ENCODE assay signal across 9 cellular contexts in the genomic region with DNA sequence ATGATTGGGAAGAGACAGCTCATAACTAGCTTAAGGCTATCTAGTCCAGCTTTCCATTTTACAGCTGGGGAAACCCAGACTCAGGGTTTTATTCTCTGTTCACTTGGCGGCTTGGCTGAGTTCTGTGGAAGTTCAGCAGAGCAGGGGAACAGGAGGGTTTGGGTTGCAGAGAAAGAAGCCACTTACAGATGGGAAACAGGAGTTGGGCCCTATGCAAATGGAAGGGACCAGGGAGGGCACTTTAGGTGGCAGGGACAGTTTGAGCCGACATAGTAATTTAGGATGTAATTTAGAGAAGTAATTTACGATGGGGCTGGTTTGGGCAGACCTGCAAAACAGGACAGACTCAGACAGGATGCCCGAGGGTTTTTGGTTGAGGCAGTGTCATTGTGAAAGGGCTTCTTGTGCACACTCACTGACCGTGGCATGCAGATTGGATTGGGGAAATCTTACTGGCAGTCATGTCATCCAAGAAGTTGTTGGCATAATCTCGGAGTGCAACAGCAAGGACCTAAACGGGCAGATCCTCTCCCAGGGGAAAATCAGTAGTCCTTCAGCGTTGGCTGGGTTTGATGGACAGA. TPM values are rescaled to one million over a fixed set of nuclear protein-coding genes. Genes with fewer than 3 reads are reported as not detected.
DNase-seq lines count a peak whose midpoint lies in the region; ATAC-seq and TF ChIP-seq lines count a peak whose summit lies in the region.
"Had no signal": no experiment of that assay in that cellular context is flagged by ENCODE, and none has a peak within 500 bp of the region (broad histone marks: within the 10 kb centered on the region; RNA-seq: fewer than 3 reads in every experiment).

No MANE protein-coding gene starts in this region.

- H3K4me3 ChIP-seq in GM23248 (no peak overlapping the region), mucosa of rectum (ENCODE audit: low read length in 2 of 2) (no peak overlapping the region)

- ATAC-seq in SK-N-SH treated with all-trans-retinoic acid at 6 μM for 48 hours (no peak), HG03108 (IDR thresholded peaks at IDR 0.05; ENCODE audit: unreplicated experiment) (no peak)

- H3K9me3 ChIP-seq in GM23248 (ENCODE audit: low read depth) (no peaks in the 10 kb centered on the region), mucosa of rectum (ENCODE audit: control insufficient read depth in 2 of 2, low read length in 2 of 2) (no peaks in the 10 kb centered on the region)

- no peaks in the 10 kb centered on the region for H3K9me2 ChIP-seq in GM23248 (ENCODE audit: insufficient read depth)

- H4K20me1 ChIP-seq in GM23248 (ENCODE audit: insufficient read depth): no peaks in the 10 kb centered on the region; the same call in 1 of the 2 replicates

- H3K9ac ChIP-seq in GM23248 (no peak overlapping the region), mucosa of rectum (ENCODE audit: low read depth in 1 of 2, low read length in 2 of 2) (no peak overlapping the region)

- no peak overlapping the region for H2AFZ ChIP-seq in GM23248

- H3K4me1 ChIP-seq in GM23248 (ENCODE audit: insufficient read depth): peaks cover 21% of the 10 kb centered on the region
- H3K4me1 ChIP-seq in mucosa of rectum (ENCODE audit: control insufficient read depth in 2 of 2, insufficient read depth in 2 of 2, low read length in 2 of 2): peaks cover 16 to 17% of the 10 kb centered on the region in 2 donors

- H3F3A ChIP-seq in GM23248 (ENCODE audit: insufficient read depth): peaks cover 5% of the 10 kb centered on the region

- no peaks in the 10 kb centered on the region for H3K27me3 ChIP-seq in GM23248 (replicated peaks; ENCODE audit: insufficient read depth)
- no peaks in the 10 kb centered on the region for H3K27me3 ChIP-seq in mucosa of rectum (ENCODE audit: control insufficient read depth in 2 of 2, insufficient read depth in 2 of 2, low read length in 2 of 2)

- in situ Hi-C loops in GM23248 (cut with MboI): no loop called here

- H3K27ac ChIP-seq in GM23248: no peak overlapping the region
- peak overlapping the region; percentile 84 to 87 for H3K27ac ChIP-seq in mucosa of rectum (ENCODE audit: low read depth in 2 of 2, low read length in 2 of 2)

- no peaks in the 10 kb centered on the region for H3K79me2 ChIP-seq in GM23248 (ENCODE audit: insufficient read depth)

- no peak overlapping the region for H3K4me2 ChIP-seq in GM23248 (ENCODE audit: unreplicated experiment)

- WGBS in GM23248 (ENCODE audit: low coverage in 1 of 2, low lambda C conversion rate in 2 of 2, missing lambda C conversion rate in 2 of 2), 2 experiments: 65 to 75% methylated on average over 8 of the region's 8 CpGs

- no peaks in the 10 kb centered on the region for H3K36me3 ChIP-seq in GM23248 (ENCODE audit: low read depth)
- H3K36me3 ChIP-seq in mucosa of rectum (ENCODE audit: control insufficient read depth in 2 of 2, insufficient read depth in 2 of 2, low read length in 2 of 2): peaks cover 35 to 40% of the 10 kb centered on the region in 2 donors

- DNase-seq in EH (ENCODE audit: low read depth) (peak; percentile 58), GM23248 (peak; percentile 5), NCI-H2171 (lab: John Stamatoyannopoulos, UW) (no peak), SKM-1 (lab: John Stamatoyannopoulos, UW; ENCODE audit: unreplicated experiment) (no peak)
- peak; percentile 61 to 64 for DNase-seq in activated T-cell treated with anti-CD3 and anti-CD28 coated beads, Interleukin-2, amount 50 U/mL, for 48 hours

TF ChIP-seq in SK-N-SH treated with all-trans-retinoic acid at 6 μM for 48 hours, 23 proteins besides CTCF, POLR2A, EP300 and RAD21:
- TF ChIP-seq ARNTL (CRISPR knock-in tag; IDR thresholded peaks at IDR 0.05; ENCODE audit: borderline replicate concordance, low read depth): no peak
- TF ChIP-seq, protein P1, sequence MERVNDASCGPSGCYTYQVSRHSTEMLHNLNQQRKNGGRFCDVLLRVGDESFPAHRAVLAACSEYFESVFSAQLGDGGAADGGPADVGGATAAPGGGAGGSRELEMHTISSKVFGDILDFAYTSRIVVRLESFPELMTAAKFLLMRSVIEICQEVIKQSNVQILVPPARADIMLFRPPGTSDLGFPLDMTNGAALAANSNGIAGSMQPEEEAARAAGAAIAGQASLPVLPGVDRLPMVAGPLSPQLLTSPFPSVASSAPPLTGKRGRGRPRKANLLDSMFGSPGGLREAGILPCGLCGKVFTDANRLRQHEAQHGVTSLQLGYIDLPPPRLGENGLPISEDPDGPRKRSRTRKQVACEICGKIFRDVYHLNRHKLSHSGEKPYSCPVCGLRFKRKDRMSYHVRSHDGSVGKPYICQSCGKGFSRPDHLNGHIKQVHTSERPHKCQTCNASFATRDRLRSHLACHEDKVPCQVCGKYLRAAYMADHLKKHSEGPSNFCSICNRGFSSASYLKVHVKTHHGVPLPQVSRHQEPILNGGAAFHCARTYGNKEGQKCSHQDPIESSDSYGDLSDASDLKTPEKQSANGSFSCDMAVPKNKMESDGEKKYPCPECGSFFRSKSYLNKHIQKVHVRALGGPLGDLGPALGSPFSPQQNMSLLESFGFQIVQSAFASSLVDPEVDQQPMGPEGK (CRISPR knock-in tag; IDR thresholded peaks at IDR 0.05; ENCODE audit: borderline replicate concordance): no peak
- TF ChIP-seq RARB (CRISPR knock-in tag; IDR thresholded peaks at IDR 0.05): no peak
- TF ChIP-seq, protein P2, sequence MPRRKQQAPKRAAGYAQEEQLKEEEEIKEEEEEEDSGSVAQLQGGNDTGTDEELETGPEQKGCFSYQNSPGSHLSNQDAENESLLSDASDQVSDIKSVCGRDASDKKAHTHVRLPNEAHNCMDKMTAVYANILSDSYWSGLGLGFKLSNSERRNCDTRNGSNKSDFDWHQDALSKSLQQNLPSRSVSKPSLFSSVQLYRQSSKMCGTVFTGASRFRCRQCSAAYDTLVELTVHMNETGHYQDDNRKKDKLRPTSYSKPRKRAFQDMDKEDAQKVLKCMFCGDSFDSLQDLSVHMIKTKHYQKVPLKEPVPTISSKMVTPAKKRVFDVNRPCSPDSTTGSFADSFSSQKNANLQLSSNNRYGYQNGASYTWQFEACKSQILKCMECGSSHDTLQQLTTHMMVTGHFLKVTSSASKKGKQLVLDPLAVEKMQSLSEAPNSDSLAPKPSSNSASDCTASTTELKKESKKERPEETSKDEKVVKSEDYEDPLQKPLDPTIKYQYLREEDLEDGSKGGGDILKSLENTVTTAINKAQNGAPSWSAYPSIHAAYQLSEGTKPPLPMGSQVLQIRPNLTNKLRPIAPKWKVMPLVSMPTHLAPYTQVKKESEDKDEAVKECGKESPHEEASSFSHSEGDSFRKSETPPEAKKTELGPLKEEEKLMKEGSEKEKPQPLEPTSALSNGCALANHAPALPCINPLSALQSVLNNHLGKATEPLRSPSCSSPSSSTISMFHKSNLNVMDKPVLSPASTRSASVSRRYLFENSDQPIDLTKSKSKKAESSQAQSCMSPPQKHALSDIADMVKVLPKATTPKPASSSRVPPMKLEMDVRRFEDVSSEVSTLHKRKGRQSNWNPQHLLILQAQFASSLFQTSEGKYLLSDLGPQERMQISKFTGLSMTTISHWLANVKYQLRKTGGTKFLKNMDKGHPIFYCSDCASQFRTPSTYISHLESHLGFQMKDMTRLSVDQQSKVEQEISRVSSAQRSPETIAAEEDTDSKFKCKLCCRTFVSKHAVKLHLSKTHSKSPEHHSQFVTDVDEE (CRISPR knock-in tag; IDR thresholded peaks at IDR 0.05): no peak
- TF ChIP-seq OSR1 (CRISPR knock-in tag; IDR thresholded peaks at IDR 0.05): no peak
- TF ChIP-seq ISL1 (CRISPR knock-in tag; IDR thresholded peaks at IDR 0.05): no peak
- no peak for TF ChIP-seq ZNF565 (CRISPR knock-in tag; conservative IDR thresholded peaks at IDR 0.05; ENCODE audit: low read depth)
- TF ChIP-seq ZNF8 (CRISPR knock-in tag; IDR thresholded peaks at IDR 0.05): no peak
- TF ChIP-seq TOX (CRISPR knock-in tag; IDR thresholded peaks at IDR 0.05; ENCODE audit: borderline replicate concordance): no peak
- TF ChIP-seq, protein P3, sequence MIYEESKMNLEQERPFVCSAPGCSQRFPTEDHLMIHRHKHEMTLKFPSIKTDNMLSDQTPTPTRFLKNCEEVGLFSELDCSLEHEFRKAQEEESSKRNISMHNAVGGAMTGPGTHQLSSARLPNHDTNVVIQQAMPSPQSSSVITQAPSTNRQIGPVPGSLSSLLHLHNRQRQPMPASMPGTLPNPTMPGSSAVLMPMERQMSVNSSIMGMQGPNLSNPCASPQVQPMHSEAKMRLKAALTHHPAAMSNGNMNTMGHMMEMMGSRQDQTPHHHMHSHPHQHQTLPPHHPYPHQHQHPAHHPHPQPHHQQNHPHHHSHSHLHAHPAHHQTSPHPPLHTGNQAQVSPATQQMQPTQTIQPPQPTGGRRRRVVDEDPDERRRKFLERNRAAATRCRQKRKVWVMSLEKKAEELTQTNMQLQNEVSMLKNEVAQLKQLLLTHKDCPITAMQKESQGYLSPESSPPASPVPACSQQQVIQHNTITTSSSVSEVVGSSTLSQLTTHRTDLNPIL (CRISPR knock-in tag; IDR thresholded peaks at IDR 0.05; ENCODE audit: low read depth): no peak
- TF ChIP-seq CSDC2 (CRISPR knock-in tag; IDR thresholded peaks at IDR 0.05): no peak
- no peak for TF ChIP-seq PPARA (CRISPR knock-in tag; IDR thresholded peaks at IDR 0.05; ENCODE audit: borderline replicate concordance)
- no peak for TF ChIP-seq GLIS3 (CRISPR knock-in tag; IDR thresholded peaks at IDR 0.05)
- TF ChIP-seq, protein P4, sequence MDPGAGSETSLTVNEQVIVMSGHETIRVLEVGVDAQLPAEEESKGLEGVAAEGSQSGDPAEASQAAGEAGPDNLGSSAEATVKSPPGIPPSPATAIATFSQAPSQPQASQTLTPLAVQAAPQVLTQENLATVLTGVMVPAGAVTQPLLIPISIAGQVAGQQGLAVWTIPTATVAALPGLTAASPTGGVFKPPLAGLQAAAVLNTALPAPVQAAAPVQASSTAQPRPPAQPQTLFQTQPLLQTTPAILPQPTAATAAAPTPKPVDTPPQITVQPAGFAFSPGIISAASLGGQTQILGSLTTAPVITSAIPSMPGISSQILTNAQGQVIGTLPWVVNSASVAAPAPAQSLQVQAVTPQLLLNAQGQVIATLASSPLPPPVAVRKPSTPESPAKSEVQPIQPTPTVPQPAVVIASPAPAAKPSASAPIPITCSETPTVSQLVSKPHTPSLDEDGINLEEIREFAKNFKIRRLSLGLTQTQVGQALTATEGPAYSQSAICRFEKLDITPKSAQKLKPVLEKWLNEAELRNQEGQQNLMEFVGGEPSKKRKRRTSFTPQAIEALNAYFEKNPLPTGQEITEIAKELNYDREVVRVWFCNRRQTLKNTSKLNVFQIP (CRISPR knock-in tag; IDR thresholded peaks at IDR 0.05; ENCODE audit: borderline replicate concordance, low read depth): no peak

RNA-seq across cellular contexts. Expression of a gene that starts 47.3 kb away (rescaled TPM):
- not detected in 2 replicates for total RNA-seq in GM23248 (2014; rRNA removed; shearing (Covaris generic))
- polyA plus RNA-seq in GM23248 (2016; fragmentation: Nextera tagmentation; extraction: Ambion mirVana): 0.25 and 0.33 TPM in 2 replicates
- total RNA-seq: fibroblast of lung had no signal

Comparison
In these comparisons a context has a peak if more than half of its experiments do, and no peak if none do; other contexts are left out.
1. DNase-seq: peak in EH (single experiment), GM23248 (single experiment) and activated T-cell treated with anti-CD3 and anti-CD28 coated beads, Interleukin-2, amount 50 U/mL, for 48 hours (2 of 2); none in NCI-H2171 (single experiment) and SKM-1 (single experiment).